In the genomic region with DNA sequence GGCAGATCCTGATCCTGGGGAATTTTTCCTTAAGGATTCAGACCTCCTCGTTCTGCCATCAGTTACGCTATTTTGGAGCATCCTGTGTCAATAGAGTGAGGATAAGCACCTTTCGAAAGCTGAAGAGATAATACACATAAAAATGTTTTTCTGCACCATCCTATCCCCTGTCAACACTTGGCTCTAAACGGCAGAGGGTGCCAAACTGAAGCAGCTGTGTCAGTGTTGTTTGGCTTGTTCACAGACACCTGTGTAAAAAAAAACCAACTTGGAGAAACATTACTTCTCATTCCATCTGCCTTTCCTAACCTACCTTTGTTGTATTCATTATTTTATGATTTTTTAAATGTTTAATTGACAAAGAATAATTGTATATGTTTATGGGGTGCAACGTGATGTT, we compare ENCODE assay signal across 9 cellular contexts.
DNase-seq lines count a peak whose midpoint lies in the region; ATAC-seq, FAIRE-seq and TF ChIP-seq lines count a peak whose summit lies in the region.
"Had no signal": no experiment of that assay in that cellular context is flagged by ENCODE, and none has a peak within 500 bp of the region (broad histone marks: within the 10 kb centered on the region; RNA-seq: fewer than 3 reads in every experiment).

No MANE protein-coding gene starts in this region.

- no peak overlapping the region; the same call in 1 of the 2 replicates for H3K4me2 ChIP-seq in SK-N-SH

- no peak overlapping the region for H3K27ac Mint-ChIP-seq in activated CD8-positive, alpha-beta memory T cell treated with anti-CD3 and anti-CD28 coated beads, Interleukin-2, amount 10 ng/mL, durations not matched to agents 7 days and 5 days
- H3K27ac Mint-ChIP-seq: activated naive CD4-positive, alpha-beta T cell treated with anti-CD3 and anti-CD28 coated beads, Interleukin-2, amount 50 U/mL, for 72 hours had no signal

- no peaks in the 10 kb centered on the region for H4K20me1 ChIP-seq in SK-N-SH (ENCODE audit: insufficient read depth)

- DNase-seq in DMS53 (lab: John Stamatoyannopoulos, UW) (peak; percentile 87), LNCaP clone FGC (ENCODE audit: low read depth) (peak; percentile 13), SK-N-SH (no peak), left kidney (ENCODE audit: low read depth, low spot score) (peak; percentile 26), SW 1271 (lab: John Stamatoyannopoulos, UW) (no peak), small intestine (no peak), frontal cortex (ENCODE audit: low spot score in 2 of 2) (no peak)
- no peak for DNase-seq in activated CD8-positive, alpha-beta memory T cell treated with anti-CD3 and anti-CD28 coated beads, Interleukin-2, amount 10 ng/mL, durations not matched to agents 7 days and 5 days

- no peak for ATAC-seq in activated CD8-positive, alpha-beta memory T cell treated with anti-CD3 and anti-CD28 coated beads, Interleukin-2, amount 10 ng/mL, durations not matched to agents 7 days and 5 days
- ATAC-seq: activated naive CD4-positive, alpha-beta T cell treated with anti-CD3 and anti-CD28 coated beads, Interleukin-2, amount 50 U/mL, for 72 hours had no signal

- TF ChIP-seq EP300 in SK-N-SH (IDR thresholded peaks at IDR 0.05; ENCODE audit: borderline replicate concordance in 1 of 2, low read depth in 1 of 2, low read length in 1 of 2), result no peak

- CTCF ChIA-PET in SK-N-SH (lab: Yijun Ruan, JAX), result interaction anchor here (1.0 to 1.4 kb wide), 3 partner anchors 11 to 82 kb away, joined by 3 to 5 read pairs (median 3); no protein-coding TSS in a partner anchor
- CTCF ChIA-PET in activated CD8-positive, alpha-beta memory T cell treated with anti-CD3 and anti-CD28 coated beads, Interleukin-2, amount 10 ng/mL, durations not matched to agents 7 days and 5 days (lab: Charles Lee), result no interaction called here

- TF ChIP-seq CTCF in LNCaP clone FGC (IDR thresholded peaks at IDR 0.05; ENCODE audit: control insufficient read depth, extremely low read depth, insufficient read depth) (peak; percentile 46), SK-N-SH (IDR thresholded peaks at IDR 0.05) (peak; percentile 41; the same call in 1 of the 2 replicates)

- H3K36me3 Mint-ChIP-seq in activated CD8-positive, alpha-beta memory T cell treated with anti-CD3 and anti-CD28 coated beads, Interleukin-2, amount 10 ng/mL, durations not matched to agents 7 days and 5 days, result no peaks in the 10 kb centered on the region
- H3K36me3 Mint-ChIP-seq: activated naive CD4-positive, alpha-beta T cell treated with anti-CD3 and anti-CD28 coated beads, Interleukin-2, amount 50 U/mL, for 72 hours had no signal

- H2AFZ ChIP-seq in SK-N-SH (ENCODE audit: low read depth), result 0 out of 2 replicates have a peak overlapping the region, but pooled peaks have one; percentile 4

- H3K4me1 ChIP-seq in SK-N-SH (ENCODE audit: control insufficient read depth in 1 of 2, insufficient read depth in 2 of 2, low read depth in 1 of 2, low read length in 1 of 2) (peaks cover 0 to 29% of the 10 kb centered on the region in 2 experiments; a peak in 3 of 4 replicates), small intestine (ENCODE audit: control insufficient read depth in 2 of 2, insufficient read depth in 1 of 2, low read depth in 1 of 2, low read length in 1 of 2) (no peaks in the 10 kb centered on the region)

- 50% methylated on average over 5 of the region's 5 CpGs for WGBS in SK-N-SH (ENCODE audit: low lambda C conversion rate)
- WGBS in small intestine, 3 donors, result 30 to 51% (median 31%) methylated on average over 5 of the region's 5 CpGs

- no peak overlapping the region for H3K4me3 ChIP-seq in LNCaP clone FGC (ENCODE audit: low read depth, low read length)
- H3K4me3 ChIP-seq in SK-N-SH (ENCODE audit: low read depth in 2 of 2, low read length in 1 of 2), result no peak overlapping the region
- no peak overlapping the region for H3K4me3 ChIP-seq in small intestine (ENCODE audit: low read depth in 1 of 2, low read length in 2 of 2)

- H3K9me3 Mint-ChIP-seq in activated CD8-positive, alpha-beta memory T cell treated with anti-CD3 and anti-CD28 coated beads, Interleukin-2, amount 10 ng/mL, durations not matched to agents 7 days and 5 days (ENCODE audit: low read depth), result no peaks in the 10 kb centered on the region
- H3K9me3 Mint-ChIP-seq: activated naive CD4-positive, alpha-beta T cell treated with anti-CD3 and anti-CD28 coated beads, Interleukin-2, amount 50 U/mL, for 72 hours had no signal

- POLR2A ChIA-PET in SK-N-SH (lab: Yijun Ruan, JAX), result no interaction called here

- H3K9me2 ChIP-seq in SK-N-SH, result no peaks in the 10 kb centered on the region

- H3K9me3 ChIP-seq in SK-N-SH (no peaks in the 10 kb centered on the region), small intestine (ENCODE audit: control insufficient read depth, low read depth) (no peaks in the 10 kb centered on the region)

- H3K27ac ChIP-seq in SK-N-SH (ENCODE audit: low read depth in 2 of 2, low read length in 1 of 2) (peak overlapping the region; percentile 29 to 60; a peak in 3 of 4 replicates), small intestine (ENCODE audit: low read depth in 1 of 2, low read length in 1 of 2) (no peak overlapping the region)

- H3K27me3 Mint-ChIP-seq in activated CD8-positive, alpha-beta memory T cell treated with anti-CD3 and anti-CD28 coated beads, Interleukin-2, amount 10 ng/mL, durations not matched to agents 7 days and 5 days, result peaks cover 5% of the 10 kb centered on the region

- no peaks in the 10 kb centered on the region for H3K4me1 Mint-ChIP-seq in activated CD8-positive, alpha-beta memory T cell treated with anti-CD3 and anti-CD28 coated beads, Interleukin-2, amount 10 ng/mL, durations not matched to agents 7 days and 5 days

- no peaks in the 10 kb centered on the region for H3K79me2 ChIP-seq in SK-N-SH (ENCODE audit: insufficient read depth)

- peaks cover 18% of the 10 kb centered on the region for H3F3A ChIP-seq in SK-N-SH (replicated peaks; ENCODE audit: insufficient read depth)

- H3K27me3 ChIP-seq in SK-N-SH (ENCODE audit: insufficient read depth), result no peaks in the 10 kb centered on the region
- H3K27me3 ChIP-seq in small intestine (ENCODE audit: control insufficient read depth in 2 of 2, insufficient read depth in 2 of 2, low read length in 2 of 2), result no peaks in the 10 kb centered on the region

- no peak overlapping the region for H3K4me3 Mint-ChIP-seq in activated CD8-positive, alpha-beta memory T cell treated with anti-CD3 and anti-CD28 coated beads, Interleukin-2, amount 10 ng/mL, durations not matched to agents 7 days and 5 days

- no peak overlapping the region for H3K9ac ChIP-seq in SK-N-SH

- FAIRE-seq in small intestine (lab: Jason Lieb, UNC) (no peak), frontal cortex (lab: Jason Lieb, UNC) (no peak)

- TF ChIP-seq RAD21 in SK-N-SH (IDR thresholded peaks at IDR 0.05; ENCODE audit: low read length), result peak; percentile 44

- H3K36me3 ChIP-seq in SK-N-SH (replicated peaks in 1 of 2; ENCODE audit: control insufficient read depth in 1 of 2, insufficient read depth in 2 of 2, low read length in 1 of 2) (no peaks in the 10 kb centered on the region), small intestine (ENCODE audit: control insufficient read depth in 2 of 2, insufficient read depth in 2 of 2, low read length in 2 of 2) (no peaks in the 10 kb centered on the region)

TF ChIP-seq in SK-N-SH, 30 proteins besides CTCF, POLR2A, EP300 and RAD21:
- TF ChIP-seq SMC3 (IDR thresholded peaks at IDR 0.05; ENCODE audit: low read depth, low read length), result peak; percentile 38
- TF ChIP-seq TCF12 (IDR thresholded peaks at IDR 0.05), result peak; percentile 13; the same call in 1 of the 2 replicates
- no peak for TF ChIP-seq FOXJ3 (CRISPR knock-in tag; IDR thresholded peaks at IDR 0.05)
- TF ChIP-seq GABPA (IDR thresholded peaks at IDR 0.05; ENCODE audit: low read depth), result no peak

Comparison
In these comparisons a context has a peak if more than half of its experiments do, and no peak if none do; other contexts are left out.
1. DNase-seq: peak in DMS53 (single experiment), LNCaP clone FGC (single experiment) and left kidney (single experiment); none in SK-N-SH (single experiment), SW 1271 (0 of 2), small intestine (single experiment), frontal cortex (0 of 2) and activated CD8-positive, alpha-beta memory T cell treated with anti-CD3 and anti-CD28 coated beads, Interleukin-2, amount 10 ng/mL, durations not matched to agents 7 days and 5 days (single experiment).
2. H3K27ac ChIP-seq: peak in SK-N-SH (2 of 2); none in small intestine (0 of 2).